Comparison of ENCODE assay signal across 27 cellular contexts in genomic region chr14:91577632-91578233, GRCh38.
"Had no signal": no experiment of that assay in that cellular context is flagged by ENCODE, and none has a peak within 500 bp of the region (broad histone marks: within the 10 kb centered on the region; RNA-seq: fewer than 3 reads in every experiment).

No MANE protein-coding gene starts in this region.

- H3K4me3 ChIP-seq: stomach, suprapubic skin, testis, thoracic aorta, thyroid gland, tibial artery, tibial nerve, transverse colon, upper lobe of left lung, upper lobe of right lung, uterus, vagina had no signal

- H3K4me1 ChIP-seq: testis, upper lobe of right lung, uterus had no signal

- H3K27me3 ChIP-seq: testis, thyroid gland, tibial artery, uterus, vagina had no signal

- H3K36me3 ChIP-seq: stomach, suprapubic skin, thoracic aorta, thyroid gland, tibial artery, tibial nerve, transverse colon, upper lobe of left lung, upper lobe of right lung, uterus, vagina had no signal

- DNase-seq: stimulated activated CD4-positive, alpha-beta T cell treated with anti-CD3 and anti-CD28 coated beads, Interleukin-2, amount 100 ng/mL, for 48 hours; stimulated activated CD4-positive, alpha-beta T cell treated with anti-CD3 and anti-CD28 coated beads, Interleukin-4, amount 100 ng/mL, for 1 hour; stimulated activated CD4-positive, alpha-beta T cell treated with anti-CD3 and anti-CD28 coated beads, Interleukin-4, amount 100 ng/mL, for 24 hours; stimulated activated CD4-positive, alpha-beta T cell treated with anti-CD3 and anti-CD28 coated beads, Interleukin-4, amount 100 ng/mL, for 4 hours; stimulated activated CD8-positive, alpha-beta memory T cell treated with anti-CD3 and anti-CD28 coated beads, Interleukin-4, amount 100 ng/mL, for 48 hours; stimulated activated naive B cell treated with anti-CD40 and anti-IgM and Interleukin-4, amounts not matched to agents 10 μg/mL and 1 μg/mL and 100 μg/mL, for 72 hours; stimulated activated naive CD4-positive, alpha-beta T cell; stimulated activated naive CD4-positive, alpha-beta T cell treated with Interleukin-2 at 50 U/mL for 16 hours; stimulated activated naive CD8-positive, alpha-beta T cell treated with anti-CD3 and anti-CD28 coated beads, Interleukin-15, amount 100 ng/mL, for 72 hours; stimulated activated naive CD8-positive, alpha-beta T cell treated with anti-CD3 and anti-CD28 coated beads, Interleukin-15, Interleukin-2, amounts not matched to agents 100 U/mL and 50 U/mL, for 24 hours; stomach; substantia nigra; testis; thyroid gland; tibial artery; transverse colon; trophoblast cell; upper lobe of right lung; uterus had no signal

- ATAC-seq: stimulated activated effector memory CD8-positive, alpha-beta T cell treated with anti-CD3 and anti-CD28 coated beads, Interleukin-12 subunit alpha, Interleukin-12 subunit beta, amount 100 ng/mL, for 72 hours; stimulated activated memory B cell treated with anti-CD40 and anti-IgM and Interleukin-4, amounts not matched to agents 10 μg/mL and 1 μg/mL and 100 μg/mL, for 72 hours; stimulated activated naive B cell treated with anti-CD40 and anti-IgM and Interleukin-4, amounts not matched to agents 10 μg/mL and 1 μg/mL and 100 μg/mL, for 72 hours; stimulated activated naive CD8-positive, alpha-beta T cell treated with anti-CD3 and anti-CD28 coated beads, Interleukin-15, amount 100 ng/mL, for 72 hours; stimulated activated naive CD8-positive, alpha-beta T cell treated with anti-CD3 and anti-CD28 coated beads, Interleukin-15, Interleukin-2, amounts not matched to agents 100 U/mL and 50 U/mL, for 24 hours; upper lobe of right lung had no signal

- H3K27ac ChIP-seq: stomach, suprapubic skin, testis, thoracic aorta, thyroid gland, tibial artery, tibial nerve, transverse colon, upper lobe of left lung, upper lobe of right lung, uterus, vagina had no signal

- FAIRE-seq: urothelium cell line had no signal

- H3K9me3 ChIP-seq: stomach, suprapubic skin, testis, thoracic aorta, thyroid gland, transverse colon, upper lobe of right lung, uterus, vagina had no signal
